8 cellular contexts compared by ENCODE assay signal in the genomic region with DNA sequence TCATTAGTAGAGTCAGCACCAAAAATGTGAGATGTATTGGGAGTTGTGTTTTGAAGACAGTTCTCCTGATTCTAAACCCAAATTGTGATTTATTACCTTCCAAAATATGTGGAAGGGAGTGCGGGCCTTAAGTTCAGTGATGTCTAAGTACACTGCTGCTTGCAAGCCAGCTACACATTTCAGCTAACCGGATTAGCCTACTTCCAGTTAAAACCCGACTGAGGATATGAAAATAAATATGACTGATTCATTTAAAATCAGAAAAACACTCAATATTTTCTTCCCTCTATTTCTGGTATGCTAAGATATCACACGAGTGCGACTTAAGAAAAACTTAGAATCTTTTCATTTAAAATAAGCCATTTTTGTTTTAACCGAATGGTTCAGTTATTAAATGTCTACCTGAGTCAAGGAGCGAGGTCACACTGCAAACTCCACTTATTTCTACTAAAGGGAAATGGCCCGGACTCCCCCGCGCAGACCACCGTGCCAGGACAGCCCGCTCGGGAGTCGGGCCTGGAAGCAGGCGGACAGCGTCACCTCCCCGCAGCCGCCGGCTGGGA. TPM values are rescaled to one million over a fixed set of nuclear protein-coding genes. Genes with fewer than 3 reads are reported as not detected.
A peak's percentile ranks its signal among the peaks of the same experiment; 100 is the strongest.
DNase-seq lines count a peak whose midpoint lies in the region; ATAC-seq and TF ChIP-seq lines count a peak whose summit lies in the region.

No MANE protein-coding gene starts in this region.

- H3K27me3 ChIP-seq in Peyer's patch, result no peaks in the 10 kb centered on the region
- H3K27me3 ChIP-seq in neural cell (ENCODE audit: insufficient read depth, low read depth, low read length), result peaks cover 23% of the 10 kb centered on the region

- H3K9me2 ChIP-seq in neural cell (ENCODE audit: insufficient read depth, low read length), result no peaks in the 10 kb centered on the region

- H2AFZ ChIP-seq in neural cell (ENCODE audit: low read depth, low read length), result no peak overlapping the region

- peak overlapping the region; percentile 50 to 80 (median 75) for H3K4me3 ChIP-seq in Peyer's patch
- H3K4me3 ChIP-seq in epithelial cell of proximal tubule (ENCODE audit: low read depth, low read length), result peak overlapping the region; percentile 98
- peak overlapping the region; percentile 68 for H3K4me3 ChIP-seq in neural cell (ENCODE audit: low read length)

- no peak for TF ChIP-seq EP300 in neural cell (conservative IDR thresholded peaks at IDR 0.05; ENCODE audit: poor library complexity, severe bottlenecking)

- ATAC-seq in GM21367 (IDR thresholded peaks at IDR 0.05; ENCODE audit: unreplicated experiment) (peak; percentile 25), GM19023 (IDR thresholded peaks at IDR 0.05; ENCODE audit: unreplicated experiment) (no peak)

- H4K20me1 ChIP-seq in neural cell (ENCODE audit: insufficient read depth), result no peaks in the 10 kb centered on the region

- no peak for TF ChIP-seq POLR2A in Peyer's patch (IDR thresholded peaks at IDR 0.05)

- peak overlapping the region; percentile 23 for H3K4me2 ChIP-seq in neural cell (ENCODE audit: low read length)

- H3K79me2 ChIP-seq in neural cell (replicated peaks; ENCODE audit: insufficient read depth, low read length), result no peaks in the 10 kb centered on the region

- H3K4me1 ChIP-seq in Peyer's patch, result peaks cover 0 to 10% (median 4%) of the 10 kb centered on the region in 4 donors

- TF ChIP-seq CTCF in Peyer's patch (IDR thresholded peaks at IDR 0.05) (no peak), epithelial cell of proximal tubule (conservative IDR thresholded peaks at IDR 0.05; ENCODE audit: low read depth, low read length) (no peak), neural cell (IDR thresholded peaks at IDR 0.05; ENCODE audit: poor library complexity, severe bottlenecking) (no peak)

- H3K9me3 ChIP-seq in Peyer's patch (no peaks in the 10 kb centered on the region), neural cell (ENCODE audit: low read length) (no peaks in the 10 kb centered on the region)

- H3K27ac ChIP-seq in Peyer's patch, result peak overlapping the region; percentile 39 to 95 (median 87)
- H3K27ac ChIP-seq in neural cell (ENCODE audit: low read length), result no peak overlapping the region

- no peak for DNase-seq in Peyer's patch
- no peak for DNase-seq in epithelial cell of proximal tubule (ENCODE audit: low read depth)
- DNase-seq in activated effector memory CD4-positive, alpha-beta T cell treated with anti-CD3 and anti-CD28 coated beads, Interleukin-2, amount 50 U/mL, for 16 hours, result no peak
- DNase-seq in activated CD4-positive, alpha-beta T cell treated with anti-CD3 and anti-CD28 coated beads for 48 hours, result no peak
- DNase-seq in activated CD4-positive, alpha-beta T cell treated with anti-CD3 and anti-CD28 coated beads for 4 hours, result no peak

- no peaks in the 10 kb centered on the region for H3F3A ChIP-seq in neural cell (ENCODE audit: insufficient read depth, low read length, poor library complexity, severe bottlenecking)

- peak overlapping the region; percentile 73 for H3K9ac ChIP-seq in neural cell (ENCODE audit: low read length)

- H3K36me3 ChIP-seq in Peyer's patch, result no peaks in the 10 kb centered on the region
- H3K36me3 ChIP-seq in neural cell (ENCODE audit: insufficient read depth, low read length), result no peaks in the 10 kb centered on the region

- TF ChIP-seq RAD21 in neural cell (conservative IDR thresholded peaks at IDR 0.05), result no peak

TF ChIP-seq in neural cell, 6 proteins besides CTCF, POLR2A, EP300 and RAD21:
- TF ChIP-seq EZH2 (IDR thresholded peaks at IDR 0.05; ENCODE audit: borderline replicate concordance, insufficient read depth, low read length, poor library complexity, severe bottlenecking) (no peak), POLR2AphosphoS5 (IDR thresholded peaks at IDR 0.05) (no peak), REST (IDR thresholded peaks at IDR 0.05; ENCODE audit: borderline replicate concordance) (no peak), MXI1 (conservative IDR thresholded peaks at IDR 0.05; ENCODE audit: poor library complexity, severe bottlenecking) (no peak), TAF1 (IDR thresholded peaks at IDR 0.05; ENCODE audit: low read depth) (no peak), SMC3 (conservative IDR thresholded peaks at IDR 0.05; ENCODE audit: poor library complexity) (no peak)

RNA-seq across cellular contexts. Expression of gene FHL2, which starts 0.8 kb away (rescaled TPM):
- total RNA-seq in Peyer's patch, result 10 to 100 TPM; 41.8 to 75.9 (median 65.3) TPM
- 237 and 326 TPM in 2 replicates for total RNA-seq in epithelial cell of proximal tubule
- 1.0 and 3.5 TPM in 2 replicates for polyA plus RNA-seq in neural cell
- 1.5 and 2.3 TPM in 2 replicates for polyA minus RNA-seq in neural cell
